In the genomic region with DNA sequence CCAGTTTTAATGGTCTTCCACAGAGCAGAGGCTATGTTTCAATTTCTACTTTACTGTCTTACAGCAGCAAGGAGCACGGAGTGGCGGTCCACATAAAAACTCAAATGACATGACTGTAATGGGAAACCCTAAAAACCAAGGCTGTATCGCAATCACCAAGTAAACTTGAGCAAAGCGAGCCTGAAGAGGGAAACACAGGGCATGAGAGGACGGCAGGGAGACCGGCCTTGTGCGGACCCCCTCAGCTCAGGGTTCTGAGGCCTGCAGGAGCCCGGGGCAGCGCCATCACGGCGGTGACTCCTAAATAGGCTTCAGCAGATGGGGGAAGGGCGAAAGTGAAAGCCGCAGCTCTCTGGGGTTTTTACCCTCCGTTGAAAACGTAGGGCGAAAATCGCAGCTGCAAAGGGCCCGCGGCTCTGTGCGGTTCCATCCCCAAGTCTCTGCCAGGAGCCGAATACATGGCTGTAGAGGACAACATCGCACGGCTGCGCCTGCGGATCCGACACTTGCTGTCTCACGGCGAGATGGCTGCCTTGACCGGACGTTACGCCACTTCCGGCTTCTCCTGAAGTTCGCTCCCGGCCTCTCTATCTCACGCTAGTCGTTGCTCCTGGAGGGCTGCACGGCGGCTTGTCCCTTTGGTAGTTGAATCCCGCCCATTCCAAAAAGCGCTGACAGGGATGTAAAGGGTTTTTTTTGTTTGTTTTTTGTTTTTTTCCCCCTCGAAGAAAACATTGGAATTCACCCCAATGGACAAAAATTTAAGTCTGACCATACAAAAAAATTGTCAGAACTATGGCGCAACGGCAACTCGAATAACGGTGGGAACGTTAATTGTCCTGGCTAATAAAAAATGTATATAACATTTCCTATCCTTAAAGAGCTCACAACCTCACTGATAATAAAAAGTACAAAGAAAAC, we compare ENCODE assay signal across 9 cellular contexts. TPM values are rescaled to one million over a fixed set of nuclear protein-coding genes. Genes with fewer than 3 reads are reported as not detected.
A peak's percentile ranks its signal among the peaks of the same experiment; 100 is the strongest.
DNase-seq lines count a peak whose midpoint lies in the region; ATAC-seq, FAIRE-seq and TF ChIP-seq lines count a peak whose summit lies in the region.
"Had no signal": no experiment of that assay in that cellular context is flagged by ENCODE, and none has a peak within 500 bp of the region (broad histone marks: within the 10 kb centered on the region; RNA-seq: fewer than 3 reads in every experiment).

TSS of gene PSMB1 (minus strand) at position 543 of the 921 bp plus-strand sequence. CDS start at position 478, 65 bp downstream.

- H3K9me3 Mint-ChIP-seq in activated CD4-positive, alpha-beta T cell treated with anti-CD3 and anti-CD28 coated beads, Interleukin-2, amount 10 ng/mL, durations not matched to agents 24 days and 14 days: no peaks in the 10 kb centered on the region
- H3K9me3 Mint-ChIP-seq: nephron had no signal

- peaks cover 37% of the 10 kb centered on the region for H3K36me3 Mint-ChIP-seq in activated CD4-positive, alpha-beta T cell treated with anti-CD3 and anti-CD28 coated beads, Interleukin-2, amount 10 ng/mL, durations not matched to agents 24 days and 14 days (ENCODE audit: low read depth)

- FAIRE-seq in GM19239 (lab: Jason Lieb, UNC): peak; percentile 93

- H3K27me3 Mint-ChIP-seq in activated CD4-positive, alpha-beta T cell treated with anti-CD3 and anti-CD28 coated beads, Interleukin-2, amount 10 ng/mL, durations not matched to agents 24 days and 14 days: no peaks in the 10 kb centered on the region

- peak; percentile 44 for ATAC-seq in HG03457 (IDR thresholded peaks at IDR 0.05; ENCODE audit: unreplicated experiment)
- peak; percentile 82 for ATAC-seq in left colon

- peak within 1 kb of the TSS; percentile 99 for H3K4me3 ChIP-seq in BE2C (ENCODE audit: low read depth, low read length)

- TF ChIP-seq CTCF in BE2C (IDR thresholded peaks at IDR 0.05; ENCODE audit: low read depth, low read length): no peak

- no peak within 1 kb of the TSS for H3K27ac Mint-ChIP-seq in activated CD4-positive, alpha-beta T cell treated with anti-CD3 and anti-CD28 coated beads, Interleukin-2, amount 10 ng/mL, durations not matched to agents 24 days and 14 days

- H3K4me1 Mint-ChIP-seq in activated CD4-positive, alpha-beta T cell treated with anti-CD3 and anti-CD28 coated beads, Interleukin-2, amount 10 ng/mL, durations not matched to agents 24 days and 14 days: peaks cover 34% of the 10 kb centered on the region

- H3K36me3 ChIP-seq in BE2C: peaks cover 27% of the 10 kb centered on the region

- peak; percentile 93 for DNase-seq in BE2C
- peak; percentile 21 for DNase-seq in GM19239 (ENCODE audit: insufficient read length, low spot score)
- peak; percentile 83 for DNase-seq in NCI-H526 treated with DMSO at 0.1 percent for 48 hours (lab: John Stamatoyannopoulos, UW)
- peak; percentile 95 for DNase-seq in activated CD4-positive, alpha-beta T cell treated with anti-CD3 and anti-CD28 coated beads, Interleukin-2, amount 10 ng/mL, durations not matched to agents 24 days and 14 days
- DNase-seq in cortex of kidney (lab: John Stamatoyannopoulos, UW): peak; percentile 12
- peak; percentile 94 to 95 for DNase-seq in left colon
- peak; percentile 86 for DNase-seq in stimulated activated CD4-positive, alpha-beta T cell treated with anti-CD3 and anti-CD28 coated beads, Interleukin-1b, Interleukin-23, amount 100 ng/mL, for 48 hours

- no peaks in the 10 kb centered on the region for H3K27me3 ChIP-seq in BE2C

- H3K4me3 Mint-ChIP-seq in activated CD4-positive, alpha-beta T cell treated with anti-CD3 and anti-CD28 coated beads, Interleukin-2, amount 10 ng/mL, durations not matched to agents 24 days and 14 days: no peak within 1 kb of the TSS
- H3K4me3 Mint-ChIP-seq: nephron had no signal

- H3K4me1 ChIP-seq in BE2C: no peaks in the 10 kb centered on the region

- intact Hi-C loops in activated CD4-positive, alpha-beta T cell treated with anti-CD3 and anti-CD28 coated beads, Interleukin-2, amount 10 ng/mL, durations not matched to agents 24 days and 14 days (cut with micrococcal nuclease): loop anchor here (1.0 to 2.0 kb wide), 2 partner anchors 31 to 830 kb away; partner anchors contain the start of gene PDCD2
- intact Hi-C loops in left colon (cut with DNase I, micrococcal nuclease): no loop called here

- H3K9me3 ChIP-seq in BE2C: no peaks in the 10 kb centered on the region

RNA-seq across cellular contexts. Expression of gene PSMB1, which starts in this region (rescaled TPM):
- 510 TPM for polyA plus RNA-seq in BE2C (2012; ENCODE audit: insufficient read depth, insufficient read length, low read depth)
- total RNA-seq in activated CD4-positive, alpha-beta T cell treated with anti-CD3 and anti-CD28 coated beads, Interleukin-2, amount 10 ng/mL, durations not matched to agents 24 days and 14 days: 288 TPM in 2 replicates
- 100 to 1,000 TPM; 118 to 127 TPM for total RNA-seq in left colon

Comparison
In these comparisons a context has a peak if more than half of its experiments do, and no peak if none do; other contexts are left out.
1. Peak in every context shown above with its lines: DNase-seq, ATAC-seq and H3K4me3 ChIP-seq.
2. DNase-seq: peak in every context shown above with its lines; median percentile 95 in activated CD4-positive, alpha-beta T cell treated with anti-CD3 and anti-CD28 coated beads, Interleukin-2, amount 10 ng/mL, durations not matched to agents 24 days and 14 days; 94 in left colon; 93 in BE2C; 86 in stimulated activated CD4-positive, alpha-beta T cell treated with anti-CD3 and anti-CD28 coated beads, Interleukin-1b, Interleukin-23, amount 100 ng/mL, for 48 hours; 83 in NCI-H526 treated with DMSO at 0.1 percent for 48 hours; 21 in GM19239; 12 in cortex of kidney.